ENCODE assay signal across 26 cellular contexts in genomic region chr12:49440031-49440430, GRCh38.
"Had no signal": no experiment of that assay in that cellular context is flagged by ENCODE, and none has a peak within 500 bp of the region (broad histone marks: within the 10 kb centered on the region; RNA-seq: fewer than 3 reads in every experiment).

No MANE protein-coding gene starts in this region.

- H3K36me3 ChIP-seq: ovary, prostate gland, right atrium auricular region, tibial artery, uterus had no signal

- H3K9me3 ChIP-seq: ovary, prostate gland, right atrium auricular region, tibial artery, uterus had no signal

- DNase-seq: activated CD4-positive, alpha-beta memory T cell treated with anti-CD3 and anti-CD28 coated beads for 36 hours; activated CD4-positive, alpha-beta T cell treated with anti-CD3 and anti-CD28 coated beads for 48 hours; activated CD4-positive, CD25-positive, alpha-beta regulatory T cell; activated effector memory CD4-positive, alpha-beta T cell treated with Interleukin-2 at 50 U/mL for 16 hours; activated naive CD4-positive, alpha-beta T cell treated with anti-CD3 and anti-CD28 coated beads, Interleukin-2, amount 10 ng/mL, durations not matched to agents 7 days and 5 days; activated naive CD8-positive, alpha-beta T cell treated with anti-CD3 and anti-CD28 coated beads, Interleukin-2, amount 50 U/mL, for 24 hours; activated T-cell treated with anti-CD3 and anti-CD28 coated beads, Interleukin-2, amount 50 U/mL, for 48 hours; aorta; caudate nucleus; dermis blood vessel endothelial cell; effector CD8-positive, alpha-beta T cell; erythroblast; foreskin keratinocyte; kidney glomerular epithelial cell; left ventricle myocardium superior; midbrain; ovary; stimulated activated CD4-positive, alpha-beta T cell treated with anti-CD3 and anti-CD28 coated beads, Interleukin-12 subunit alpha, Interleukin-12 subunit beta, amount 100 ng/mL, for 4 hours; stimulated activated CD4-positive, alpha-beta T cell treated with anti-CD3 and anti-CD28 coated beads, Interleukin-4, amount 100 ng/mL, for 4 hours; stimulated activated naive CD8-positive, alpha-beta T cell treated with anti-CD3 and anti-CD28 coated beads, Interleukin-15, amount 100 ng/mL, for 72 hours; T-helper 17 cell; tibial artery; uterus had no signal

- H3K4me1 ChIP-seq: foreskin keratinocyte, prostate gland, right atrium auricular region, tibial artery, uterus had no signal

- H3K27ac ChIP-seq: foreskin keratinocyte, ovary, prostate gland, right atrium auricular region, tibial artery, uterus had no signal

- H3K27me3 ChIP-seq: foreskin keratinocyte, ovary, right atrium auricular region, tibial artery, uterus had no signal

- H3K4me3 ChIP-seq: ovary, prostate gland, right atrium auricular region, tibial artery, uterus had no signal

- ATAC-seq: activated naive CD8-positive, alpha-beta T cell treated with anti-CD3 and anti-CD28 coated beads, Interleukin-2, amount 50 U/mL, for 24 hours; foreskin keratinocyte; left ventricle myocardium superior; natural killer cell treated with Interleukin-12 subunit alpha and Interleukin-12 subunit beta and Interleukin-15 and Interleukin-18, amount 100 ng/mL, for 72 hours; stimulated activated naive CD8-positive, alpha-beta T cell treated with anti-CD3 and anti-CD28 coated beads, Interleukin-15, amount 100 ng/mL, for 72 hours; T-helper 17 cell had no signal
